Comparison of ENCODE assay signal across 24 cellular contexts in genomic region chr17:79070266-79070880, GRCh38. TPM values are rescaled to one million over a fixed set of nuclear protein-coding genes. Genes with fewer than 3 reads are reported as not detected.
A peak's percentile ranks its signal among the peaks of the same experiment; 100 is the strongest.
DNase-seq lines count a peak whose midpoint lies in the region; ATAC-seq, FAIRE-seq and TF ChIP-seq lines count a peak whose summit lies in the region.
"Had no signal": no experiment of that assay in that cellular context is flagged by ENCODE, and none has a peak within 500 bp of the region (broad histone marks: within the 10 kb centered on the region; RNA-seq: fewer than 3 reads in every experiment).

No MANE protein-coding gene starts in this region.

- CTCF ChIA-PET in SK-N-SH (lab: Yijun Ruan, JAX): interaction anchor here (0.7 to 5.7 kb wide), 9 partner anchors 12 to 338 kb away, joined by 3 to 41 read pairs (median 4); no protein-coding TSS in a partner anchor
- CTCF ChIA-PET in A549 (lab: Yijun Ruan, JAX): interaction anchor here (1.6 to 10.9 kb wide), 7 partner anchors 11 to 322 kb away, joined by 5 to 147 read pairs (median 14); no protein-coding TSS in a partner anchor

- H3K27ac ChIP-seq in SK-N-SH (ENCODE audit: low read depth in 2 of 2, low read length in 1 of 2) (no peak overlapping the region), A549 (no peak overlapping the region), lower lobe of right lung (no peak overlapping the region)
- H3K27ac ChIP-seq: 22Rv1, RWPE1 had no signal

- H3K9ac ChIP-seq in SK-N-SH: no peak overlapping the region

- 0 out of 2 replicates have a peak, but pooled peaks cover 3% of the 10 kb centered on the region for H3K79me2 ChIP-seq in SK-N-SH (ENCODE audit: insufficient read depth)

- H3K4me3 ChIP-seq in SK-N-SH (ENCODE audit: low read depth in 2 of 2, low read length in 1 of 2): no peak overlapping the region
- no peak overlapping the region for H3K4me3 ChIP-seq in A549
- no peak overlapping the region for H3K4me3 ChIP-seq in lower lobe of right lung
- H3K4me3 ChIP-seq: MG63 had no signal

- TF ChIP-seq POLR2A in A549 (IDR thresholded peaks at IDR 0.05; ENCODE audit: low read length): no peak

- TF ChIP-seq CTCF in SK-N-SH (IDR thresholded peaks at IDR 0.05) (no peak), A549 (IDR thresholded peaks at IDR 0.05) (no peak), lower lobe of right lung (IDR thresholded peaks at IDR 0.05) (no peak)

- POLR2A ChIA-PET in SK-N-SH (lab: Yijun Ruan, JAX) (no interaction called here), A549 (lab: Yijun Ruan, JAX) (no interaction called here)

- H3K27me3 ChIP-seq in SK-N-SH (ENCODE audit: insufficient read depth) (no peaks in the 10 kb centered on the region; the same call in 1 of the 2 replicates), lower lobe of right lung (ENCODE audit: low read depth) (no peaks in the 10 kb centered on the region)
- H3K27me3 ChIP-seq: MG63 had no signal

- ATAC-seq in SK-N-SH treated with all-trans-retinoic acid at 6 μM for 48 hours: no peak
- ATAC-seq in A549: no peak
- no peak for ATAC-seq in lower lobe of right lung
- ATAC-seq in sciatic nerve: no peak
- no peak for ATAC-seq in HG02970 (IDR thresholded peaks at IDR 0.05; ENCODE audit: low FRiP score, unreplicated experiment)
- ATAC-seq: HCT116, HepG2 had no signal

- H3K9me2 ChIP-seq in SK-N-SH: no peaks in the 10 kb centered on the region

- FAIRE-seq in A549 (lab: Jason Lieb, UNC): no peak
- FAIRE-seq: GM12892, HepG2 had no signal

- H3K36me3 ChIP-seq in SK-N-SH (replicated peaks in 1 of 2; ENCODE audit: control insufficient read depth in 1 of 2, insufficient read depth in 2 of 2, low read length in 1 of 2): no peaks in the 10 kb centered on the region
- H3K36me3 ChIP-seq in lower lobe of right lung: no peaks in the 10 kb centered on the region
- H3K36me3 ChIP-seq: MG63 had no signal

- no peak for DNase-seq in SK-N-SH
- no peak for DNase-seq in A549 (ENCODE audit: low read depth in 1 of 2, low spot score in 1 of 2)
- peak; percentile 19 for DNase-seq in lower lobe of right lung
- peak; percentile 35 for DNase-seq in sciatic nerve (ENCODE audit: low spot score)
- DNase-seq in RPMI8226: no peak
- DNase-seq in GM19238 (ENCODE audit: insufficient read length, low spot score): no peak
- DNase-seq: ACHN, DMS153, DND-41, KBM-7, MG63, NCI-H1417, NCI-H1694 treated with DMSO at 0.1 percent for 48 hours, NCI-H2081, NCI-H2227 treated with DMSO at 0.1 percent for 48 hours, NCI-H526 treated with DMSO at 0.1 percent for 48 hours, SHP77 had no signal

- H3K9me3 ChIP-seq in SK-N-SH (no peaks in the 10 kb centered on the region), A549 (no peaks in the 10 kb centered on the region), lower lobe of right lung (no peaks in the 10 kb centered on the region)
- H3K9me3 ChIP-seq: MG63 had no signal

- TF ChIP-seq EP300 in SK-N-SH (IDR thresholded peaks at IDR 0.05; ENCODE audit: borderline replicate concordance in 1 of 2, low read depth in 1 of 2, low read length in 1 of 2) (no peak), A549 (IDR thresholded peaks at IDR 0.05) (no peak)

- no peak for TF ChIP-seq RAD21 in SK-N-SH (IDR thresholded peaks at IDR 0.05; ENCODE audit: low read length)
- TF ChIP-seq RAD21 in A549 (conservative IDR thresholded peaks at IDR 0.05 in 1 of 2, IDR thresholded peaks at IDR 0.05 in 1 of 2): no peak

- H2AFZ ChIP-seq in SK-N-SH (ENCODE audit: low read depth): peak overlapping the region; percentile 26; the same call in 1 of the 2 replicates

- H4K20me1 ChIP-seq in SK-N-SH (ENCODE audit: insufficient read depth): no peaks in the 10 kb centered on the region

- H3K4me1 ChIP-seq in SK-N-SH (ENCODE audit: control insufficient read depth in 1 of 2, insufficient read depth in 2 of 2, low read depth in 1 of 2, low read length in 1 of 2): peaks cover 0 to 1% of the 10 kb centered on the region in 2 experiments; a peak in 1 of 4 replicates
- H3K4me1 ChIP-seq in A549: peaks cover 4% of the 10 kb centered on the region; the same call in 1 of the 3 replicates
- H3K4me1 ChIP-seq in lower lobe of right lung: peaks cover 5% of the 10 kb centered on the region

- no peaks in the 10 kb centered on the region for H3F3A ChIP-seq in SK-N-SH (replicated peaks; ENCODE audit: insufficient read depth)

- H3K4me2 ChIP-seq in SK-N-SH (no peak overlapping the region), A549 (no peak overlapping the region)

- 79% methylated on average over 9 of the region's 9 CpGs for WGBS in SK-N-SH (ENCODE audit: low lambda C conversion rate)
- 74% methylated on average over 9 of the region's 9 CpGs for WGBS in A549 (ENCODE audit: missing lambda C conversion rate)

- intact Hi-C loops in lower lobe of right lung (cut with DNase I) (no loop called here), sciatic nerve (cut with DNase I) (no loop called here)

TF ChIP-seq in SK-N-SH, 30 proteins besides CTCF, POLR2A, EP300 and RAD21 (continues in another document):
- TF ChIP-seq MEF2A (IDR thresholded peaks at IDR 0.05; ENCODE audit: borderline replicate concordance, low read depth) (no peak), GABPA (IDR thresholded peaks at IDR 0.05; ENCODE audit: low read depth) (no peak), ELF1 (IDR thresholded peaks at IDR 0.05) (no peak), CHD2 (IDR thresholded peaks at IDR 0.05; ENCODE audit: low read length, partially characterized antibody) (no peak), TCF12 (IDR thresholded peaks at IDR 0.05) (no peak), PBX3 (IDR thresholded peaks at IDR 0.05) (no peak)

TF ChIP-seq in SK-N-SH treated with all-trans-retinoic acid at 6 μM for 48 hours, 23 proteins besides CTCF, POLR2A, EP300 and RAD21 (continues in another document):
- TF ChIP-seq ZNF8 (CRISPR knock-in tag; IDR thresholded peaks at IDR 0.05) (no peak), SNAI2 (CRISPR knock-in tag; IDR thresholded peaks at IDR 0.05) (no peak), POU6F1 (CRISPR knock-in tag; IDR thresholded peaks at IDR 0.05; ENCODE audit: borderline replicate concordance, low read depth) (no peak), ARNTL (CRISPR knock-in tag; IDR thresholded peaks at IDR 0.05; ENCODE audit: borderline replicate concordance, low read depth) (no peak), OSR1 (CRISPR knock-in tag; IDR thresholded peaks at IDR 0.05) (no peak), TCF4 (CRISPR knock-in tag; IDR thresholded peaks at IDR 0.05; ENCODE audit: borderline replicate concordance) (no peak), ISL1 (CRISPR knock-in tag; IDR thresholded peaks at IDR 0.05) (no peak)

TF ChIP-seq in A549, 52 proteins besides CTCF, POLR2A, EP300 and RAD21:
- 0 out of 2 replicates have a peak, but pooled peaks have one; percentile 19 for TF ChIP-seq ZNF302 (CRISPR knock-in tag; IDR thresholded peaks at IDR 0.05)
- TF ChIP-seq ZFP36 (IDR thresholded peaks at IDR 0.05; ENCODE audit: borderline replicate concordance, partially characterized antibody): no peak
- TF ChIP-seq PHF8 (IDR thresholded peaks at IDR 0.05; ENCODE audit: borderline replicate concordance, low read depth): no peak
- TF ChIP-seq RARB (CRISPR knock-in tag; IDR thresholded peaks at IDR 0.05): no peak
- no peak for TF ChIP-seq CHD2 (IDR thresholded peaks at IDR 0.05; ENCODE audit: low read length, partially characterized antibody)
- TF ChIP-seq HOXB5 (CRISPR knock-in tag; IDR thresholded peaks at IDR 0.05): no peak
- TF ChIP-seq SMC3 (IDR thresholded peaks at IDR 0.05): no peak

RNA-seq across cellular contexts. Expression of gene ENGASE, which starts 4.3 kb away (rescaled TPM):
- polyA plus RNA-seq in SK-N-SH (2012; rRNA removed): 30.1 and 30.4 TPM in 2 replicates
- 4.5 and 7.0 TPM in 2 replicates for polyA plus RNA-seq in SK-N-SH (2012; cell fraction: cytosol; rRNA removed)
- 252 and 275 TPM in 2 replicates for polyA plus RNA-seq in SK-N-SH (2012; cell fraction: nucleus; rRNA removed)
- polyA plus RNA-seq in A549 (2011; rRNA removed): 11.5 and 13.4 TPM in 2 replicates
- 20.8 and 25.0 TPM in 2 replicates for polyA plus RNA-seq in A549 (2012; cell fraction: cytosol; rRNA removed)
- polyA plus RNA-seq in A549 (2012; cell fraction: nucleus; rRNA removed): 232 and 242 TPM in 2 replicates
- 33.8 to 41.7 TPM (median 38.0 TPM) in 3 replicates for polyA plus RNA-seq in A549 (2017; fragmentation: RNase III; extraction: RNeasy Plus Mini Kit Qiagen cat#74134 plus additional on column Dnase treatment)
- 17.5 and 25.8 TPM in 2 replicates for polyA minus RNA-seq in A549 (2011; rRNA and poly(A)+ RNA removed)
- total RNA-seq in lower lobe of right lung: 56.4 TPM
- total RNA-seq in sciatic nerve: 57.3 TPM

RNA-seq across cellular contexts. Expression of gene C1QTNF1, which starts 46.4 kb away (rescaled TPM):
- polyA plus RNA-seq in SK-N-SH (2012; rRNA removed) (11.6 and 14.3 TPM in 2 replicates), A549 (2011; rRNA removed) (10.2 and 13.2 TPM in 2 replicates), A549 (2017; fragmentation: RNase III; extraction: RNeasy Plus Mini Kit Qiagen cat#74134 plus additional on column Dnase treatment) (26.1 to 27.8 TPM (median 27.3 TPM) in 3 replicates)
- polyA plus RNA-seq in SK-N-SH (2012; cell fraction: cytosol; rRNA removed): 5.3 and 10.0 TPM in 2 replicates
- 9.1 and 10.1 TPM in 2 replicates for polyA plus RNA-seq in SK-N-SH (2012; cell fraction: nucleus; rRNA removed)
- polyA plus RNA-seq in A549 (2012; cell fraction: cytosol; rRNA removed): 5.2 and 8.3 TPM in 2 replicates
- polyA plus RNA-seq in A549 (2012; cell fraction: nucleus; rRNA removed): 15.4 and 16.1 TPM in 2 replicates
- polyA minus RNA-seq in A549 (2011; rRNA and poly(A)+ RNA removed): 12.9 and 13.3 TPM in 2 replicates
- total RNA-seq in lower lobe of right lung (24.9 TPM), sciatic nerve (22.6 TPM)

Comparison
In these comparisons a context has a peak if more than half of its experiments do, and no peak if none do; other contexts are left out.
1. DNase-seq: peak in lower lobe of right lung (single experiment) and sciatic nerve (single experiment); none in SK-N-SH (single experiment), A549 (0 of 2), RPMI8226 (single experiment) and GM19238 (single experiment).